12 cellular contexts compared by ENCODE assay signal in genomic region chrX:6738518-6739470, GRCh38.
A peak's percentile ranks its signal among the peaks of the same experiment; 100 is the strongest.
DNase-seq lines count a peak whose midpoint lies in the region; ATAC-seq and TF ChIP-seq lines count a peak whose summit lies in the region.
"Had no signal": no experiment of that assay in that cellular context is flagged by ENCODE, and none has a peak within 500 bp of the region (broad histone marks: within the 10 kb centered on the region; RNA-seq: fewer than 3 reads in every experiment).

No MANE protein-coding gene starts in this region.

- H3K27ac Mint-ChIP-seq in activated CD4-positive, alpha-beta memory T cell treated with anti-CD3 and anti-CD28 coated beads, Interleukin-2, amount 10 ng/mL, durations not matched to agents 7 days and 5 days, result no peak overlapping the region
- no peak overlapping the region for H3K27ac Mint-ChIP-seq in endodermal cell
- H3K27ac Mint-ChIP-seq: GM23338 had no signal

- 86 to 100% methylated on average over 4 to 10 of the region's 11 CpGs for WGBS in endodermal cell (ENCODE audit: insufficient coverage in 1 of 2, insufficient read length in 1 of 2), 2 experiments

- H3K4me3 Mint-ChIP-seq in activated CD4-positive, alpha-beta memory T cell treated with anti-CD3 and anti-CD28 coated beads, Interleukin-2, amount 10 ng/mL, durations not matched to agents 7 days and 5 days, result no peak overlapping the region
- no peak overlapping the region for H3K4me3 Mint-ChIP-seq in endodermal cell
- H3K4me3 Mint-ChIP-seq: GM23338 had no signal

- H3K4me2 ChIP-seq in Loucy (ENCODE audit: low read depth, low read length, poor library complexity, severe bottlenecking), result peak overlapping the region; percentile 46
- H3K4me2 ChIP-seq: BLaER1 treated with 17β-estradiol and CSF1 and Interleukin-3, amounts not matched to agents 10 nM and 100 nM; GM23338 had no signal

- no peaks in the 10 kb centered on the region for H3K79me2 ChIP-seq in Loucy (ENCODE audit: insufficient read depth, low read length)

- H3K27me3 ChIP-seq in Loucy (ENCODE audit: insufficient read depth, low read length, poor library complexity, severe bottlenecking), result no peaks in the 10 kb centered on the region
- H3K27me3 ChIP-seq in endodermal cell (ENCODE audit: control insufficient read depth, insufficient read depth, low read length, poor library complexity, severe bottlenecking), result no peaks in the 10 kb centered on the region
- H3K27me3 ChIP-seq: BLaER1 treated with 17β-estradiol and CSF1 and Interleukin-3, amounts not matched to agents 10 nM and 100 nM had no signal

- H3K9me3 ChIP-seq in Loucy (ENCODE audit: insufficient read depth, low read depth, low read length) (no peaks in the 10 kb centered on the region), endodermal cell (ENCODE audit: control insufficient read depth, low read length) (no peaks in the 10 kb centered on the region)
- H3K9me3 ChIP-seq: BLaER1 treated with 17β-estradiol and CSF1 and Interleukin-3, amounts not matched to agents 10 nM and 100 nM had no signal

- no peaks in the 10 kb centered on the region for H3F3A ChIP-seq in Loucy (ENCODE audit: low read depth)

- H3K9me2 ChIP-seq in Loucy (replicated peaks; ENCODE audit: low read depth, low read length), result no peaks in the 10 kb centered on the region

- POLR2A ChIA-PET in activated CD4-positive, alpha-beta memory T cell treated with anti-CD3 and anti-CD28 coated beads, Interleukin-2, amount 10 ng/mL, durations not matched to agents 7 days and 5 days (lab: Charles Lee), result no interaction called here

- DNase-seq in GM10266 (ENCODE audit: extremely low spot score) (peak; percentile 13), GDM1 (lab: John Stamatoyannopoulos, UW) (no peak), endodermal cell (no peak), iPS-NIHi7 (ENCODE audit: extremely low spot score) (no peak)
- DNase-seq in activated CD4-positive, alpha-beta memory T cell treated with anti-CD3 and anti-CD28 coated beads, Interleukin-2, amount 10 ng/mL, durations not matched to agents 7 days and 5 days, result no peak
- DNase-seq: activated effector memory CD4-positive, alpha-beta T cell treated with Interleukin-2 at 50 U/mL for 16 hours; NCI-H1930 had no signal

- CTCF ChIA-PET in activated CD4-positive, alpha-beta memory T cell treated with anti-CD3 and anti-CD28 coated beads, Interleukin-2, amount 10 ng/mL, durations not matched to agents 7 days and 5 days (lab: Charles Lee), result no interaction called here

- TF ChIP-seq CTCF in GM10266 (IDR thresholded peaks at IDR 0.05; ENCODE audit: control insufficient read depth, insufficient read depth, low read depth, missing control alignments) (no peak), Loucy (conservative IDR thresholded peaks at IDR 0.05; ENCODE audit: low read length) (no peak), endodermal cell (conservative IDR thresholded peaks at IDR 0.05) (no peak)

- no peaks in the 10 kb centered on the region for H3K27me3 Mint-ChIP-seq in activated CD4-positive, alpha-beta memory T cell treated with anti-CD3 and anti-CD28 coated beads, Interleukin-2, amount 10 ng/mL, durations not matched to agents 7 days and 5 days
- no peaks in the 10 kb centered on the region for H3K27me3 Mint-ChIP-seq in endodermal cell (ENCODE audit: insufficient read depth)

- no peak overlapping the region for H3K27ac ChIP-seq in endodermal cell (ENCODE audit: low read depth, low read length)
- H3K27ac ChIP-seq: BLaER1 treated with 17β-estradiol and CSF1 and Interleukin-3, amounts not matched to agents 10 nM and 100 nM had no signal

- H3K9ac ChIP-seq in Loucy (ENCODE audit: low read depth, low read length, poor library complexity, severe bottlenecking), result no peak overlapping the region
- no peak overlapping the region for H3K9ac ChIP-seq in endodermal cell (ENCODE audit: extremely low read depth, low read length, poor library complexity, severe bottlenecking)
- H3K9ac ChIP-seq: BLaER1 treated with 17β-estradiol and CSF1 and Interleukin-3, amounts not matched to agents 10 nM and 100 nM had no signal

- no peaks in the 10 kb centered on the region for H4K20me1 ChIP-seq in Loucy (ENCODE audit: insufficient read depth, low read length, poor library complexity, severe bottlenecking)
- H4K20me1 ChIP-seq: BLaER1 treated with 17β-estradiol and CSF1 and Interleukin-3, amounts not matched to agents 10 nM and 100 nM had no signal

- H2AFZ ChIP-seq in Loucy (ENCODE audit: low read length), result no peak overlapping the region
- H2AFZ ChIP-seq: GM23338 had no signal

- no peaks in the 10 kb centered on the region for H3K4me1 Mint-ChIP-seq in activated CD4-positive, alpha-beta memory T cell treated with anti-CD3 and anti-CD28 coated beads, Interleukin-2, amount 10 ng/mL, durations not matched to agents 7 days and 5 days
- no peaks in the 10 kb centered on the region for H3K4me1 Mint-ChIP-seq in endodermal cell
- H3K4me1 Mint-ChIP-seq: GM23338 had no signal

- H3K9me3 Mint-ChIP-seq in activated CD4-positive, alpha-beta memory T cell treated with anti-CD3 and anti-CD28 coated beads, Interleukin-2, amount 10 ng/mL, durations not matched to agents 7 days and 5 days, result no peaks in the 10 kb centered on the region
- no peaks in the 10 kb centered on the region for H3K9me3 Mint-ChIP-seq in endodermal cell
- H3K9me3 Mint-ChIP-seq: GM23338 had no signal

- ATAC-seq in GM19328 (IDR thresholded peaks at IDR 0.05; ENCODE audit: unreplicated experiment) (peak; percentile 99), HG02885 (IDR thresholded peaks at IDR 0.05; ENCODE audit: poor library complexity, unreplicated experiment) (peak; percentile 97)
- ATAC-seq: GM23338 had no signal

- no peaks in the 10 kb centered on the region for H3K36me3 Mint-ChIP-seq in activated CD4-positive, alpha-beta memory T cell treated with anti-CD3 and anti-CD28 coated beads, Interleukin-2, amount 10 ng/mL, durations not matched to agents 7 days and 5 days (ENCODE audit: low read depth)
- no peaks in the 10 kb centered on the region for H3K36me3 Mint-ChIP-seq in endodermal cell (ENCODE audit: low read depth)

- peaks cover 11% of the 10 kb centered on the region for H3K4me1 ChIP-seq in Loucy (ENCODE audit: insufficient read depth, low read length, poor library complexity, severe bottlenecking)
- no peaks in the 10 kb centered on the region for H3K4me1 ChIP-seq in endodermal cell (ENCODE audit: control insufficient read depth, insufficient read depth, low read length)
- H3K4me1 ChIP-seq: BLaER1 treated with 17β-estradiol and CSF1 and Interleukin-3, amounts not matched to agents 10 nM and 100 nM had no signal

- H3K4me3 ChIP-seq in Loucy (ENCODE audit: low read length, poor library complexity, severe bottlenecking), result no peak overlapping the region
- H3K4me3 ChIP-seq in endodermal cell (ENCODE audit: low read length), result no peak overlapping the region
- H3K4me3 ChIP-seq: BLaER1 treated with 17β-estradiol and CSF1 and Interleukin-3, amounts not matched to agents 10 nM and 100 nM; GM23338 had no signal

- no peaks in the 10 kb centered on the region for H3K36me3 ChIP-seq in Loucy (ENCODE audit: insufficient read depth, low read length)
- H3K36me3 ChIP-seq in endodermal cell (ENCODE audit: control insufficient read depth, insufficient read depth, low read length), result no peaks in the 10 kb centered on the region
- H3K36me3 ChIP-seq: BLaER1 treated with 17β-estradiol and CSF1 and Interleukin-3, amounts not matched to agents 10 nM and 100 nM had no signal
